1 cellular context compared by ENCODE assay signal in genomic region chr16:28208824-28209223, GRCh38.
TF ChIP-seq lines count a peak whose summit lies in the region.

No MANE protein-coding gene starts in this region.

TF ChIP-seq in WTC11, 78 proteins besides CTCF, POLR2A, EP300 and RAD21 (continued from another document):
- no peak for TF ChIP-seq ZNF512 (CRISPR knock-in tag; IDR thresholded peaks at IDR 0.05; ENCODE audit: borderline replicate concordance)
- no peak for TF ChIP-seq GABPB1 (CRISPR knock-in tag; IDR thresholded peaks at IDR 0.05)
- no peak for TF ChIP-seq ETV6 (CRISPR knock-in tag; IDR thresholded peaks at IDR 0.05)
- no peak for TF ChIP-seq ERG (CRISPR knock-in tag; IDR thresholded peaks at IDR 0.05)
- TF ChIP-seq ZNF232 (CRISPR knock-in tag; IDR thresholded peaks at IDR 0.05), result no peak
- TF ChIP-seq SMAD4 (CRISPR knock-in tag; IDR thresholded peaks at IDR 0.05), result no peak
- no peak for TF ChIP-seq ELF4 (CRISPR knock-in tag; IDR thresholded peaks at IDR 0.05; ENCODE audit: low read depth)
- TF ChIP-seq ZNF263 (CRISPR knock-in tag; IDR thresholded peaks at IDR 0.05; ENCODE audit: low read depth), result no peak
- no peak for TF ChIP-seq TP53 (CRISPR knock-in tag; IDR thresholded peaks at IDR 0.05)
- TF ChIP-seq ZBTB21 (CRISPR knock-in tag; IDR thresholded peaks at IDR 0.05; ENCODE audit: borderline replicate concordance), result no peak
- TF ChIP-seq IRF2 (CRISPR knock-in tag; IDR thresholded peaks at IDR 0.05; ENCODE audit: borderline replicate concordance, low read depth), result no peak
- no peak for TF ChIP-seq ZNF396 (CRISPR knock-in tag; IDR thresholded peaks at IDR 0.05; ENCODE audit: borderline replicate concordance)
- TF ChIP-seq, protein P1, sequence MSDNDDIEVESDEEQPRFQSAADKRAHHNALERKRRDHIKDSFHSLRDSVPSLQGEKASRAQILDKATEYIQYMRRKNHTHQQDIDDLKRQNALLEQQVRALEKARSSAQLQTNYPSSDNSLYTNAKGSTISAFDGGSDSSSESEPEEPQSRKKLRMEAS (CRISPR knock-in tag; IDR thresholded peaks at IDR 0.05), result no peak
- TF ChIP-seq ZNF671 (CRISPR knock-in tag; IDR thresholded peaks at IDR 0.05), result no peak
- no peak for TF ChIP-seq KAT7 (CRISPR knock-in tag; IDR thresholded peaks at IDR 0.05; ENCODE audit: borderline replicate concordance)
- TF ChIP-seq JAZF1 (CRISPR knock-in tag; IDR thresholded peaks at IDR 0.05), result no peak
